Comparison of ENCODE assay signal across 8 cellular contexts in genomic region chr12:48788522-48788851, GRCh38. TPM values are rescaled to one million over a fixed set of nuclear protein-coding genes. Genes with fewer than 3 reads are reported as not detected.
DNase-seq lines count a peak whose midpoint lies in the region; ATAC-seq and TF ChIP-seq lines count a peak whose summit lies in the region.

No MANE protein-coding gene starts in this region.

- under 1% methylated on average over 25 of the region's 25 CpGs for WGBS in HUES64

- H3K27me3 ChIP-seq in HUES64 (ENCODE audit: insufficient read depth, low read length) = peaks cover 10% of the 10 kb centered on the region
- H3K27me3 ChIP-seq in dorsolateral prefrontal cortex = no peaks in the 10 kb centered on the region

- H3K27ac Mint-ChIP-seq in naive thymus-derived CD8-positive, alpha-beta T cell = peak overlapping the region in 1 of 10 donors; percentile 79

- ATAC-seq in naive thymus-derived CD8-positive, alpha-beta T cell = no peak
- ATAC-seq in HG02798 (IDR thresholded peaks at IDR 0.05; ENCODE audit: poor library complexity, unreplicated experiment) = no peak
- no peak for ATAC-seq in GM21423 (IDR thresholded peaks at IDR 0.05; ENCODE audit: unreplicated experiment)

- H3K36me3 Mint-ChIP-seq in naive thymus-derived CD8-positive, alpha-beta T cell = peaks cover 0 to 4% (median 0%) of the 10 kb centered on the region in 3 donors

- H3K9me3 Mint-ChIP-seq in naive thymus-derived CD8-positive, alpha-beta T cell = no peaks in the 10 kb centered on the region

- peak overlapping the region; percentile 60 for H3K9ac ChIP-seq in HUES64 (ENCODE audit: low read depth, low read length)

- no peak for DNase-seq in AG04449 (ENCODE audit: low read depth, low spot score)
- peak in 2 of 10 donors; percentile 10 to 17 for DNase-seq in dorsolateral prefrontal cortex
- DNase-seq in naive thymus-derived CD8-positive, alpha-beta T cell = no peak
- no peak for DNase-seq in NAMALWA (ENCODE audit: low spot score)
- DNase-seq in SW 1271 (lab: John Stamatoyannopoulos, UW) = no peak

- peaks cover 14% of the 10 kb centered on the region for H3K4me1 ChIP-seq in HUES64 (ENCODE audit: insufficient read depth, low read length)

- intact Hi-C loops in dorsolateral prefrontal cortex (cut with DNase I) = no loop called here

- peaks cover 18 to 61% (median 45%) of the 10 kb centered on the region in 5 donors for H3K27me3 Mint-ChIP-seq in naive thymus-derived CD8-positive, alpha-beta T cell

- H3K27ac ChIP-seq in HUES64 (ENCODE audit: low read depth, low read length) (peak overlapping the region; percentile 46; the same call in 1 of the 2 replicates), dorsolateral prefrontal cortex (peak overlapping the region in 32 of 59 donors; percentile 5 to 85 (median 56))

- peaks cover 5 to 22% (median 7%) of the 10 kb centered on the region in 4 donors for H3K4me1 Mint-ChIP-seq in naive thymus-derived CD8-positive, alpha-beta T cell

- no peak for TF ChIP-seq CTCF in AG04449 (IDR thresholded peaks at IDR 0.05; ENCODE audit: insufficient read depth, low read length, missing control alignments)
- TF ChIP-seq CTCF in dorsolateral prefrontal cortex (IDR thresholded peaks at IDR 0.05 in 54 of 56, conservative IDR thresholded peaks at IDR 0.05 in 2 of 56; ENCODE audit: low read depth in 1 of 56, partially characterized antibody in 56 of 56) = no peak

- H3K4me3 ChIP-seq in AG04449 (ENCODE audit: low read depth, low read length) (peak overlapping the region; percentile 80), HUES64 (ENCODE audit: low read length) (peak overlapping the region; percentile 90), dorsolateral prefrontal cortex (peak overlapping the region; percentile 56 to 97 (median 85))

- POLR2A ChIA-PET in AG04449 (lab: Yijun Ruan, JAX) = interaction anchor here (0.5 to 1.2 kb wide), 7 partner anchors 9 to 127 kb away, joined by 3 to 4 read pairs (median 3); partner anchors contain the start of gene KANSL2
- POLR2A ChIA-PET in naive thymus-derived CD8-positive, alpha-beta T cell (lab: Charles Lee) = interaction anchor here (0.6 kb wide), 2 partner anchors 19 to 229 kb away, joined by 3 to 5 read pairs; a partner anchor contains a TSS

- H3K4me3 Mint-ChIP-seq in naive thymus-derived CD8-positive, alpha-beta T cell = peak overlapping the region; percentile 63 to 81 (median 74)

- CTCF ChIA-PET in AG04449 (lab: Yijun Ruan, JAX) = interaction anchor here (1.7 to 15.5 kb wide), 4 partner anchors 9 to 34 kb away, joined by 7 to 601 read pairs (median 15); no protein-coding TSS in a partner anchor

- no peaks in the 10 kb centered on the region for H3K36me3 ChIP-seq in HUES64 (ENCODE audit: insufficient read depth, low read length)

- no peaks in the 10 kb centered on the region for H3K9me3 ChIP-seq in HUES64 (ENCODE audit: insufficient read depth, low read depth, low read length)

RNA-seq across cellular contexts. Expression of gene ADCY6, which starts 0.4 kb away (rescaled TPM):
- polyA plus RNA-seq in HUES64 (2013, experiment 1 of 2) = 12.7 TPM
- polyA plus RNA-seq in HUES64 (2013, experiment 2 of 2) = 20.4 TPM
- 10 to 100 TPM; 22.3 to 85.6 (median 50.9) TPM for total RNA-seq in dorsolateral prefrontal cortex
- total RNA-seq in naive thymus-derived CD8-positive, alpha-beta T cell = not detected
- polyA plus RNA-seq in naive thymus-derived CD8-positive, alpha-beta T cell = not detected

RNA-seq across cellular contexts. Expression of gene CACNB3, which starts 29.8 kb away (rescaled TPM):
- polyA plus RNA-seq in HUES64 (2013, experiment 1 of 2) = 16.3 TPM
- 19.0 TPM for polyA plus RNA-seq in HUES64 (2013, experiment 2 of 2)
- 100 to 1,000 TPM in 45 of 120 experiments, 10 to 100 TPM in 75; 26.9 to 136 (median 93.2) TPM for total RNA-seq in dorsolateral prefrontal cortex
- total RNA-seq in naive thymus-derived CD8-positive, alpha-beta T cell = 1 to 10 TPM; 3.2 to 3.3 TPM
- polyA plus RNA-seq in naive thymus-derived CD8-positive, alpha-beta T cell = under 1 TPM; 0.19 to 0.52 (median 0.19) TPM

Comparison
In these comparisons a context has a peak if more than half of its experiments do, and no peak if none do; other contexts are left out.
1. RNA of gene ADCY6, which starts 0.4 kb away (total RNA-seq): 22.3 to 85.6 TPM in dorsolateral prefrontal cortex; not detected in naive thymus-derived CD8-positive, alpha-beta T cell; every median in the first group is over 10 times any median in the second.
2. RNA of gene CACNB3, which starts 29.8 kb away (total RNA-seq): 26.9 to 136 TPM in dorsolateral prefrontal cortex; 3.2 to 3.3 TPM in naive thymus-derived CD8-positive, alpha-beta T cell; every median in the first group is over 4 times any median in the second.
3. Peak in every context shown above with its lines, with median percentiles within 50 percentile points of each other: H3K4me3 ChIP-seq.